ENCODE assay signal across 13 cellular contexts in genomic region chr18:76265375-76266225, GRCh38.
DNase-seq lines count a peak whose midpoint lies in the region; ATAC-seq, FAIRE-seq and TF ChIP-seq lines count a peak whose summit lies in the region.
"Had no signal": no experiment of that assay in that cellular context is flagged by ENCODE, and none has a peak within 500 bp of the region (broad histone marks: within the 10 kb centered on the region; RNA-seq: fewer than 3 reads in every experiment).

No MANE protein-coding gene starts in this region.

- H3K9me3 ChIP-seq in heart right ventricle (no peaks in the 10 kb centered on the region), pancreas (no peaks in the 10 kb centered on the region)

- no peak for DNase-seq in stimulated activated naive CD8-positive, alpha-beta T cell treated with anti-CD3 and anti-CD28 coated beads, Interleukin-15, amount 100 ng/mL, for 72 hours
- DNase-seq in stimulated activated naive CD8-positive, alpha-beta T cell treated with anti-CD3 and anti-CD28 coated beads, Interleukin-15, Interleukin-2, amounts not matched to agents 100 U/mL and 50 U/mL, for 24 hours = no peak
- DNase-seq in heart right ventricle = peak in 1 of 2 donors; percentile 27
- no peak for DNase-seq in pancreas
- no peak for DNase-seq in NCI-H69 (lab: John Stamatoyannopoulos, UW)
- DNase-seq in activated naive CD4-positive, alpha-beta T cell treated with anti-CD3 and anti-CD28 coated beads, Interleukin-2, amount 50 U/mL, for 16 hours = no peak
- no peak for DNase-seq in RPMI8226
- DNase-seq in activated CD4-positive, alpha-beta T cell treated with anti-CD3 and anti-CD28 coated beads, Interleukin-2, amount 10 ng/mL, durations not matched to agents 7 days and 5 days = no peak
- DNase-seq: activated CD8-positive, alpha-beta T cell treated with anti-CD3 and anti-CD28 coated beads, Interleukin-2, amount 10 ng/mL, durations not matched to agents 7 days and 5 days; brain microvascular endothelial cell; NCI-H1436; stimulated activated CD4-positive, alpha-beta T cell treated with anti-CD3 and anti-CD28 coated beads, Interleukin-15, amount 100 ng/mL, for 24 hours had no signal

- intact Hi-C loops in heart right ventricle (cut with DNase I) = no loop called here
- intact Hi-C loops in pancreas (cut with DNase I) = no loop called here

- TF ChIP-seq CTCF in heart right ventricle (IDR thresholded peaks at IDR 0.05) = no peak
- no peak for TF ChIP-seq CTCF in pancreas (IDR thresholded peaks at IDR 0.05)

- POLR2A ChIA-PET in activated CD4-positive, alpha-beta T cell treated with anti-CD3 and anti-CD28 coated beads, Interleukin-2, amount 10 ng/mL, durations not matched to agents 7 days and 5 days (lab: Charles Lee) = no interaction called here

- FAIRE-seq in pancreas (lab: Jason Lieb, UNC) = no peak

- H3K27me3 ChIP-seq in heart right ventricle (no peaks in the 10 kb centered on the region), pancreas (no peaks in the 10 kb centered on the region)
- H3K27me3 ChIP-seq: brain microvascular endothelial cell had no signal

- H3K4me3 ChIP-seq in heart right ventricle = peak overlapping the region in 5 of 10 donors; percentile 1 to 30 (median 7)
- no peak overlapping the region for H3K4me3 ChIP-seq in pancreas

- peaks cover 54% of the 10 kb centered on the region for H3K27me3 Mint-ChIP-seq in stimulated activated naive CD8-positive, alpha-beta T cell treated with anti-CD3 and anti-CD28 coated beads, Interleukin-15, amount 100 ng/mL, for 72 hours
- no peaks in the 10 kb centered on the region for H3K27me3 Mint-ChIP-seq in activated CD4-positive, alpha-beta T cell treated with anti-CD3 and anti-CD28 coated beads, Interleukin-2, amount 10 ng/mL, durations not matched to agents 7 days and 5 days

- peak overlapping the region in 1 of 2 donors; percentile 93 for H3K27ac Mint-ChIP-seq in stimulated activated naive CD8-positive, alpha-beta T cell treated with anti-CD3 and anti-CD28 coated beads, Interleukin-15, amount 100 ng/mL, for 72 hours
- H3K27ac Mint-ChIP-seq in activated CD4-positive, alpha-beta T cell treated with anti-CD3 and anti-CD28 coated beads, Interleukin-2, amount 10 ng/mL, durations not matched to agents 7 days and 5 days = no peak overlapping the region
- H3K27ac Mint-ChIP-seq: activated CD8-positive, alpha-beta T cell treated with anti-CD3 and anti-CD28 coated beads, Interleukin-2, amount 10 ng/mL, durations not matched to agents 7 days and 5 days; B cell had no signal

- H3K27ac ChIP-seq in heart right ventricle (peak overlapping the region in 8 of 10 donors; percentile 16 to 71 (median 47)), pancreas (peak overlapping the region in 1 of 4 donors; percentile 37)
- H3K27ac ChIP-seq: brain microvascular endothelial cell had no signal

- CTCF ChIA-PET in activated CD4-positive, alpha-beta T cell treated with anti-CD3 and anti-CD28 coated beads, Interleukin-2, amount 10 ng/mL, durations not matched to agents 7 days and 5 days (lab: Charles Lee) = no interaction called here

- WGBS in heart right ventricle, 2 donors = 45 to 56% methylated on average over 10 of the region's 10 CpGs
- WGBS in pancreas, 2 donors = 38 to 45% methylated on average over 10 of the region's 10 CpGs

- H3K4me1 Mint-ChIP-seq in stimulated activated naive CD8-positive, alpha-beta T cell treated with anti-CD3 and anti-CD28 coated beads, Interleukin-15, amount 100 ng/mL, for 72 hours = peaks cover 6% of the 10 kb centered on the region
- H3K4me1 Mint-ChIP-seq in activated CD4-positive, alpha-beta T cell treated with anti-CD3 and anti-CD28 coated beads, Interleukin-2, amount 10 ng/mL, durations not matched to agents 7 days and 5 days = no peaks in the 10 kb centered on the region

- H3K4me3 Mint-ChIP-seq in stimulated activated naive CD8-positive, alpha-beta T cell treated with anti-CD3 and anti-CD28 coated beads, Interleukin-15, amount 100 ng/mL, for 72 hours = peak overlapping the region; percentile 33 to 73
- no peak overlapping the region for H3K4me3 Mint-ChIP-seq in activated CD4-positive, alpha-beta T cell treated with anti-CD3 and anti-CD28 coated beads, Interleukin-2, amount 10 ng/mL, durations not matched to agents 7 days and 5 days
- H3K4me3 Mint-ChIP-seq: activated CD8-positive, alpha-beta T cell treated with anti-CD3 and anti-CD28 coated beads, Interleukin-2, amount 10 ng/mL, durations not matched to agents 7 days and 5 days; B cell had no signal

- no peak for ATAC-seq in stimulated activated naive CD8-positive, alpha-beta T cell treated with anti-CD3 and anti-CD28 coated beads, Interleukin-15, amount 100 ng/mL, for 72 hours
- no peak for ATAC-seq in stimulated activated naive CD8-positive, alpha-beta T cell treated with anti-CD3 and anti-CD28 coated beads, Interleukin-15, Interleukin-2, amounts not matched to agents 100 U/mL and 50 U/mL, for 24 hours
- ATAC-seq in heart right ventricle (peak in 6 of 8 donors; percentile 47 to 82 (median 71)), pancreas (peak in 3 of 4 donors; percentile 57 to 82 (median 64))
- ATAC-seq: activated CD8-positive, alpha-beta T cell treated with anti-CD3 and anti-CD28 coated beads, Interleukin-2, amount 10 ng/mL, durations not matched to agents 7 days and 5 days had no signal

- no peaks in the 10 kb centered on the region for H3K36me3 Mint-ChIP-seq in activated CD4-positive, alpha-beta T cell treated with anti-CD3 and anti-CD28 coated beads, Interleukin-2, amount 10 ng/mL, durations not matched to agents 7 days and 5 days (ENCODE audit: low read depth)

- H3K4me1 ChIP-seq in heart right ventricle (peaks cover 0 to 9% (median 0%) of the 10 kb centered on the region in 9 donors), pancreas (no peaks in the 10 kb centered on the region)

- no peaks in the 10 kb centered on the region for H3K9me3 Mint-ChIP-seq in stimulated activated naive CD8-positive, alpha-beta T cell treated with anti-CD3 and anti-CD28 coated beads, Interleukin-15, amount 100 ng/mL, for 72 hours
- H3K9me3 Mint-ChIP-seq in activated CD4-positive, alpha-beta T cell treated with anti-CD3 and anti-CD28 coated beads, Interleukin-2, amount 10 ng/mL, durations not matched to agents 7 days and 5 days = no peaks in the 10 kb centered on the region

- no peaks in the 10 kb centered on the region for H3K36me3 ChIP-seq in heart right ventricle
- no peaks in the 10 kb centered on the region for H3K36me3 ChIP-seq in pancreas
- H3K36me3 ChIP-seq: brain microvascular endothelial cell had no signal

Comparison
In these comparisons a context has a peak if more than half of its experiments do, and no peak if none do; other contexts are left out.
1. ATAC-seq: peak in heart right ventricle (6 of 8) and pancreas (3 of 4); none in stimulated activated naive CD8-positive, alpha-beta T cell treated with anti-CD3 and anti-CD28 coated beads, Interleukin-15, amount 100 ng/mL, for 72 hours (single experiment) and stimulated activated naive CD8-positive, alpha-beta T cell treated with anti-CD3 and anti-CD28 coated beads, Interleukin-15, Interleukin-2, amounts not matched to agents 100 U/mL and 50 U/mL, for 24 hours (single experiment).